9 cellular contexts compared by ENCODE assay signal in the genomic region with DNA sequence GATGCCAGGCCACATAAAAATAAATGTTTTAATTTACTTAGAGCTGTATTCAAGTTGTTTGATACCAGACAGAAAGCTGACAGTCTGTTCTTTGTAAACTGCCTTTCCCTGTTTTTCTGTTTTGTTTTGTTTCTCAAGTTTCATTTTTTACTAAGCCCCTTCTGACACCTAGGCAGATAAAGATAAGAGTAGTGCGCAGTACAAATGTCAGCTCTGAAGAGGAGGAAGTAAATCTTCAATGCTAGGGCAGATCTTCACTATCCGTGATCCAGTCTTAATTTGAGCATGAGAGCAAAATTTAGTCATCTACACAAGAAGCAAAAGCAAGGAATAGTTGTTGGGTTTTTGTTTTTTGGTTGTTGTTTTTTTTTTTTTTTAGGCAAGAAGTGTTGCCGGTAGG. TPM values are rescaled to one million over a fixed set of nuclear protein-coding genes. Genes with fewer than 3 reads are reported as not detected.
A peak's percentile ranks its signal among the peaks of the same experiment; 100 is the strongest.
DNase-seq lines count a peak whose midpoint lies in the region; ATAC-seq and TF ChIP-seq lines count a peak whose summit lies in the region.
"Had no signal": no experiment of that assay in that cellular context is flagged by ENCODE, and none has a peak within 500 bp of the region (broad histone marks: within the 10 kb centered on the region; RNA-seq: fewer than 3 reads in every experiment).

No MANE protein-coding gene starts in this region.

- no peak for DNase-seq in HEK293T (ENCODE audit: extremely low spot score)
- no peak for DNase-seq in osteocyte (ENCODE audit: extremely low spot score, unreplicated experiment)
- DNase-seq in HUDEP-2 (lab: John Stamatoyannopoulos, UW; ENCODE audit: unreplicated experiment in 76 of 76): no peak
- DNase-seq in ureter (ENCODE audit: low spot score): no peak
- DNase-seq: stomach had no signal

- H4K20me1 ChIP-seq in OCI-LY1 (ENCODE audit: insufficient read depth, low read length): no peaks in the 10 kb centered on the region

- H3K4me2 ChIP-seq in OCI-LY1 (ENCODE audit: low read length): peak overlapping the region; percentile 65

- H3K36me3 Mint-ChIP-seq in brain (no peaks in the 10 kb centered on the region), osteocyte (ENCODE audit: unreplicated experiment) (peaks cover 7% of the 10 kb centered on the region)

- TF ChIP-seq CTCF in OCI-LY1 (IDR thresholded peaks at IDR 0.05; ENCODE audit: low read length) (no peak), brain (conservative IDR thresholded peaks at IDR 0.05) (no peak), osteocyte (IDR thresholded peaks at IDR 0.05) (no peak)

- H3K27ac ChIP-seq in OCI-LY1 (ENCODE audit: low read depth, low read length, poor library complexity, severe bottlenecking): peak overlapping the region; percentile 88

- no peaks in the 10 kb centered on the region for H3K9me3 Mint-ChIP-seq in brain
- no peaks in the 10 kb centered on the region for H3K9me3 Mint-ChIP-seq in osteocyte (ENCODE audit: unreplicated experiment)

- H3F3A ChIP-seq in OCI-LY1 (ENCODE audit: insufficient read depth, low read length): no peaks in the 10 kb centered on the region

- peak overlapping the region; percentile 18 to 85 (median 80) for H3K27ac Mint-ChIP-seq in brain
- H3K27ac Mint-ChIP-seq in osteocyte (ENCODE audit: unreplicated experiment): no peak overlapping the region

- H3K9me2 ChIP-seq in OCI-LY1 (ENCODE audit: low read depth, low read length): no peaks in the 10 kb centered on the region

- H3K4me1 Mint-ChIP-seq in brain: peaks cover 79% of the 10 kb centered on the region
- peaks cover 33% of the 10 kb centered on the region for H3K4me1 Mint-ChIP-seq in osteocyte (ENCODE audit: unreplicated experiment)

- no peaks in the 10 kb centered on the region for H3K27me3 Mint-ChIP-seq in brain
- H3K27me3 Mint-ChIP-seq in osteocyte (ENCODE audit: unreplicated experiment): no peaks in the 10 kb centered on the region

- H3K4me3 ChIP-seq in OCI-LY1 (ENCODE audit: low read depth, low read length, poor library complexity, severe bottlenecking): peak overlapping the region; percentile 35
- H3K4me3 ChIP-seq: ascending aorta, stomach had no signal

- ATAC-seq in GM18511 (IDR thresholded peaks at IDR 0.05; ENCODE audit: unreplicated experiment): no peak

- no peaks in the 10 kb centered on the region for H3K27me3 ChIP-seq in OCI-LY1 (ENCODE audit: insufficient read depth, low read length)
- H3K27me3 ChIP-seq: ascending aorta, stomach had no signal

- peaks cover 92% of the 10 kb centered on the region for H3K4me1 ChIP-seq in OCI-LY1 (ENCODE audit: insufficient read depth, low read length, severe bottlenecking)

- H3K36me3 ChIP-seq in OCI-LY1 (ENCODE audit: insufficient read depth, low read length): no peaks in the 10 kb centered on the region

- peak overlapping the region; percentile 56 for H2AFZ ChIP-seq in OCI-LY1 (ENCODE audit: low read length)

- POLR2A ChIA-PET in HEK293T (lab: Yijun Ruan, JAX): interaction anchor here (1.0 kb wide), 1 partner anchor 28 kb away, joined by 3 read pairs; no protein-coding TSS in a partner anchor

- H3K4me3 Mint-ChIP-seq in brain: peak overlapping the region; percentile 9 to 74 (median 68)
- H3K4me3 Mint-ChIP-seq in osteocyte (ENCODE audit: unreplicated experiment): peak overlapping the region; percentile 8

- no peaks in the 10 kb centered on the region for H3K79me2 ChIP-seq in OCI-LY1 (ENCODE audit: insufficient read depth, low read length)

- H3K9me3 ChIP-seq in OCI-LY1 (ENCODE audit: low read length): no peaks in the 10 kb centered on the region
- H3K9me3 ChIP-seq: ascending aorta, stomach had no signal

- CTCF ChIA-PET in HEK293T (lab: Yijun Ruan, JAX): interaction anchor here (0.7 kb wide), 1 partner anchor 20 kb away, joined by 3 read pairs; no protein-coding TSS in a partner anchor

- H3K9ac ChIP-seq in OCI-LY1 (ENCODE audit: low read length): peak overlapping the region; percentile 55

TF ChIP-seq in HEK293T, 16 proteins besides CTCF, POLR2A, EP300 and RAD21:
- no peak for TF ChIP-seq ARNT (IDR thresholded peaks at IDR 0.05)
- TF ChIP-seq, protein P1, sequence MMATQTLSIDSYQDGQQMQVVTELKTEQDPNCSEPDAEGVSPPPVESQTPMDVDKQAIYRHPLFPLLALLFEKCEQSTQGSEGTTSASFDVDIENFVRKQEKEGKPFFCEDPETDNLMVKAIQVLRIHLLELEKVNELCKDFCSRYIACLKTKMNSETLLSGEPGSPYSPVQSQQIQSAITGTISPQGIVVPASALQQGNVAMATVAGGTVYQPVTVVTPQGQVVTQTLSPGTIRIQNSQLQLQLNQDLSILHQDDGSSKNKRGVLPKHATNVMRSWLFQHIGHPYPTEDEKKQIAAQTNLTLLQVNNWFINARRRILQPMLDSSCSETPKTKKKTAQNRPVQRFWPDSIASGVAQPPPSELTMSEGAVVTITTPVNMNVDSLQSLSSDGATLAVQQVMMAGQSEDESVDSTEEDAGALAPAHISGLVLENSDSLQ (IDR thresholded peaks at IDR 0.05): 0 out of 2 replicates have a peak, but pooled peaks have one; percentile 8

RNA-seq across cellular contexts. Expression of a gene that starts 27.3 kb away (rescaled TPM):
- 450 TPM for polyA plus RNA-seq in brain (ENCODE audit: insufficient read depth, low read depth, low replicate concordance)
- 19.0 and 19.3 TPM in 2 replicates for total RNA-seq in osteocyte
- total RNA-seq in ureter: 27.7 TPM
